8 cellular contexts compared by ENCODE assay signal in genomic region chr12:116278259-116278595, GRCh38. TPM values are rescaled to one million over a fixed set of nuclear protein-coding genes. Genes with fewer than 3 reads are reported as not detected.
A peak's percentile ranks its signal among the peaks of the same experiment; 100 is the strongest.
DNase-seq lines count a peak whose midpoint lies in the region; ATAC-seq and TF ChIP-seq lines count a peak whose summit lies in the region.

No MANE protein-coding gene starts in this region.

- H3K9ac ChIP-seq in Loucy (ENCODE audit: low read depth, low read length, poor library complexity, severe bottlenecking): no peak overlapping the region

- H4K20me1 ChIP-seq in Loucy (ENCODE audit: insufficient read depth, low read length, poor library complexity, severe bottlenecking): peaks cover 35% of the 10 kb centered on the region

- intact Hi-C loops in dendritic cell treated with granulocyte-macrophage colony-stimulating factor and Interleukin-4, amounts not matched to agents 40 ng/mL and 50 ng/mL, for 4 days (cut with micrococcal nuclease): loop anchor here (10.0 kb wide), 1 partner anchor 127 kb away; no protein-coding TSS in a partner anchor

- no peaks in the 10 kb centered on the region for H3K9me3 ChIP-seq in Loucy (ENCODE audit: insufficient read depth, low read depth, low read length)

- 0 out of 2 replicates have a peak overlapping the region, but pooled peaks have one; percentile 48 for H2AFZ ChIP-seq in Loucy (ENCODE audit: low read length)

- no peaks in the 10 kb centered on the region for H3K27me3 ChIP-seq in BJ (ENCODE audit: control insufficient read depth, insufficient read depth, low read length)
- H3K27me3 ChIP-seq in Loucy (ENCODE audit: insufficient read depth, low read length, poor library complexity, severe bottlenecking): no peaks in the 10 kb centered on the region

- H3K27me3 Mint-ChIP-seq in dendritic cell treated with granulocyte-macrophage colony-stimulating factor and Interleukin-4, amounts not matched to agents 40 ng/mL and 50 ng/mL, for 4 days: no peaks in the 10 kb centered on the region
- H3K27me3 Mint-ChIP-seq in natural killer cell treated with Interleukin-12 subunit alpha and Interleukin-12 subunit beta and Interleukin-15 and Interleukin-18, amount 100 ng/mL, for 72 hours: peaks cover 0 to 2% of the 10 kb centered on the region in 2 donors

- POLR2A ChIA-PET in BJ (lab: Charles Lee): interaction anchor here (0.6 kb wide), 1 partner anchor 238 kb away, joined by 3 read pairs; no protein-coding TSS in a partner anchor

- no peaks in the 10 kb centered on the region for H3K9me3 Mint-ChIP-seq in dendritic cell treated with granulocyte-macrophage colony-stimulating factor and Interleukin-4, amounts not matched to agents 40 ng/mL and 50 ng/mL, for 4 days
- H3K9me3 Mint-ChIP-seq in natural killer cell treated with Interleukin-12 subunit alpha and Interleukin-12 subunit beta and Interleukin-15 and Interleukin-18, amount 100 ng/mL, for 72 hours: no peaks in the 10 kb centered on the region

- peak overlapping the region; percentile 97 for H3K27ac Mint-ChIP-seq in dendritic cell treated with granulocyte-macrophage colony-stimulating factor and Interleukin-4, amounts not matched to agents 40 ng/mL and 50 ng/mL, for 4 days
- H3K27ac Mint-ChIP-seq in natural killer cell treated with Interleukin-12 subunit alpha and Interleukin-12 subunit beta and Interleukin-15 and Interleukin-18, amount 100 ng/mL, for 72 hours: peak overlapping the region; percentile 68

- peaks cover 13% of the 10 kb centered on the region for H3K36me3 Mint-ChIP-seq in dendritic cell treated with granulocyte-macrophage colony-stimulating factor and Interleukin-4, amounts not matched to agents 40 ng/mL and 50 ng/mL, for 4 days (ENCODE audit: low read depth)
- peaks cover 11% of the 10 kb centered on the region for H3K36me3 Mint-ChIP-seq in natural killer cell treated with Interleukin-12 subunit alpha and Interleukin-12 subunit beta and Interleukin-15 and Interleukin-18, amount 100 ng/mL, for 72 hours

- peaks cover 51% of the 10 kb centered on the region for H3K4me1 Mint-ChIP-seq in dendritic cell treated with granulocyte-macrophage colony-stimulating factor and Interleukin-4, amounts not matched to agents 40 ng/mL and 50 ng/mL, for 4 days (ENCODE audit: low read depth)
- H3K4me1 Mint-ChIP-seq in natural killer cell treated with Interleukin-12 subunit alpha and Interleukin-12 subunit beta and Interleukin-15 and Interleukin-18, amount 100 ng/mL, for 72 hours (ENCODE audit: low read depth in 2 of 2): peaks cover 43 to 53% of the 10 kb centered on the region in 2 donors

- no peaks in the 10 kb centered on the region for H3F3A ChIP-seq in Loucy (ENCODE audit: low read depth)

- DNase-seq in BJ (ENCODE audit: low read depth): no peak
- DNase-seq in natural killer cell treated with Interleukin-12 subunit alpha and Interleukin-12 subunit beta and Interleukin-15 and Interleukin-18, amount 100 ng/mL, for 72 hours (ENCODE audit: low spot score): no peak
- no peak for DNase-seq in inferior parietal cortex (ENCODE audit: extremely low spot score)
- DNase-seq in kidney glomerular epithelial cell (lab: John Stamatoyannopoulos, UW): no peak

- ATAC-seq in natural killer cell treated with Interleukin-12 subunit alpha and Interleukin-12 subunit beta and Interleukin-15 and Interleukin-18, amount 100 ng/mL, for 72 hours: no peak
- ATAC-seq in HG03097 (IDR thresholded peaks at IDR 0.05; ENCODE audit: low FRiP score, unreplicated experiment): no peak
- ATAC-seq in HG02610 (IDR thresholded peaks at IDR 0.05; ENCODE audit: unreplicated experiment): no peak

- H3K79me2 ChIP-seq in Loucy (ENCODE audit: insufficient read depth, low read length): peaks cover 37% of the 10 kb centered on the region

- no peaks in the 10 kb centered on the region for H3K36me3 ChIP-seq in BJ (ENCODE audit: control insufficient read depth, insufficient read depth, low read length)
- H3K36me3 ChIP-seq in Loucy (ENCODE audit: insufficient read depth, low read length): no peaks in the 10 kb centered on the region

- TF ChIP-seq CTCF in BJ (IDR thresholded peaks at IDR 0.05; ENCODE audit: insufficient read depth, low read depth, low read length) (no peak), Loucy (conservative IDR thresholded peaks at IDR 0.05; ENCODE audit: low read length) (no peak)

- no peaks in the 10 kb centered on the region for H3K9me2 ChIP-seq in Loucy (replicated peaks; ENCODE audit: low read depth, low read length)

- peak overlapping the region; percentile 43 for H3K4me3 ChIP-seq in BJ (ENCODE audit: low read depth, low read length)
- peak overlapping the region; percentile 52 for H3K4me3 ChIP-seq in Loucy (ENCODE audit: low read length, poor library complexity, severe bottlenecking)

- H3K4me3 Mint-ChIP-seq in dendritic cell treated with granulocyte-macrophage colony-stimulating factor and Interleukin-4, amounts not matched to agents 40 ng/mL and 50 ng/mL, for 4 days: peak overlapping the region; percentile 67
- H3K4me3 Mint-ChIP-seq in natural killer cell treated with Interleukin-12 subunit alpha and Interleukin-12 subunit beta and Interleukin-15 and Interleukin-18, amount 100 ng/mL, for 72 hours: peak overlapping the region; percentile 67

- CTCF ChIA-PET in BJ (lab: Yijun Ruan, JAX): interaction anchor here (0.7 to 1.6 kb wide), 4 partner anchors 92 to 322 kb away, joined by 3 to 4 read pairs (median 3); no protein-coding TSS in a partner anchor

- peak overlapping the region; percentile 55 for H3K4me2 ChIP-seq in Loucy (ENCODE audit: low read depth, low read length, poor library complexity, severe bottlenecking)

- H3K4me1 ChIP-seq in Loucy (ENCODE audit: insufficient read depth, low read length, poor library complexity, severe bottlenecking): peaks cover 33% of the 10 kb centered on the region

RNA-seq across cellular contexts. Expression of gene MED13L, which starts 0.7 kb away (rescaled TPM):
- polyA plus RNA-seq in BJ (2011; rRNA removed): 43.7 and 46.3 TPM in 2 replicates
- 143 and 144 TPM in 2 replicates for polyA minus RNA-seq in BJ (2011; rRNA and poly(A)+ RNA removed)
- total RNA-seq in natural killer cell treated with Interleukin-12 subunit alpha and Interleukin-12 subunit beta and Interleukin-15 and Interleukin-18, amount 100 ng/mL, for 72 hours: 100 to 1,000 TPM; 121 to 142 TPM
